In genomic region chr18:26978812-26979341, GRCh38 we compare ENCODE assay signal across 11 cellular contexts.
DNase-seq lines count a peak whose midpoint lies in the region; ATAC-seq, FAIRE-seq and TF ChIP-seq lines count a peak whose summit lies in the region.
"Had no signal": no experiment of that assay in that cellular context is flagged by ENCODE, and none has a peak within 500 bp of the region (broad histone marks: within the 10 kb centered on the region; RNA-seq: fewer than 3 reads in every experiment).

No MANE protein-coding gene starts in this region.

- no peaks in the 10 kb centered on the region for H3K36me3 Mint-ChIP-seq in naive B cell
- H3K36me3 Mint-ChIP-seq in chondrocyte (ENCODE audit: low read depth) = no peaks in the 10 kb centered on the region

- no peak overlapping the region for H3K4me3 ChIP-seq in foreskin fibroblast (ENCODE audit: low read depth in 1 of 2, low read length in 2 of 2)

- TF ChIP-seq CTCF in chondrocyte (IDR thresholded peaks at IDR 0.05) (no peak), foreskin fibroblast (IDR thresholded peaks at IDR 0.05; ENCODE audit: low read depth, low read length) (no peak)

- no peak for DNase-seq in naive B cell
- no peak for DNase-seq in NCI-H1105 (lab: John Stamatoyannopoulos, UW)
- DNase-seq in chondrocyte (ENCODE audit: low spot score) = no peak
- no peak for DNase-seq in foreskin fibroblast
- no peak for DNase-seq in HTR-8/SVneo (ENCODE audit: insufficient read length, low spot score)
- DNase-seq: activated T-cell treated with anti-CD3 and anti-CD28 coated beads, Interleukin-2, amount 50 U/mL, for 48 hours; NCI-H774 had no signal

- ATAC-seq in GM18907 (IDR thresholded peaks at IDR 0.05; ENCODE audit: unreplicated experiment) (peak; percentile 98), GM21723 (IDR thresholded peaks at IDR 0.05; ENCODE audit: unreplicated experiment) (peak; percentile 97), HG03280 (IDR thresholded peaks at IDR 0.05; ENCODE audit: unreplicated experiment) (peak; percentile 99), naive B cell (ENCODE audit: low read depth in 2 of 2) (peak; percentile 59 to 79)

- peak overlapping the region in 1 of 6 donors; percentile 2 for H3K27ac Mint-ChIP-seq in naive B cell
- H3K27ac Mint-ChIP-seq in chondrocyte (ENCODE audit: unreplicated experiment) = no peak overlapping the region

- peaks cover 3 to 22% (median 21%) of the 10 kb centered on the region in 3 donors for H3K4me1 Mint-ChIP-seq in naive B cell
- no peaks in the 10 kb centered on the region for H3K4me1 Mint-ChIP-seq in chondrocyte (ENCODE audit: low read depth)

- H3K9me3 Mint-ChIP-seq in naive B cell (peaks cover 0 to 3% (median 0%) of the 10 kb centered on the region in 7 donors), chondrocyte (ENCODE audit: low read depth) (no peaks in the 10 kb centered on the region)

- peak overlapping the region in 1 of 8 donors; percentile 60 for H3K4me3 Mint-ChIP-seq in naive B cell
- no peak overlapping the region for H3K4me3 Mint-ChIP-seq in chondrocyte (ENCODE audit: unreplicated experiment)

- H3K27me3 Mint-ChIP-seq in naive B cell = peaks cover 0 to 9% (median 0%) of the 10 kb centered on the region in 3 donors
- peaks cover 5% of the 10 kb centered on the region for H3K27me3 Mint-ChIP-seq in chondrocyte (ENCODE audit: low read depth)

- FAIRE-seq in HTR-8/SVneo (lab: Jason Lieb, UNC) = no peak
- FAIRE-seq: frontal cortex had no signal
